Comparison of ENCODE assay signal across 8 cellular contexts in genomic region chr7:17302575-17303142, GRCh38. TPM values are rescaled to one million over a fixed set of nuclear protein-coding genes. Genes with fewer than 3 reads are reported as not detected.
A peak's percentile ranks its signal among the peaks of the same experiment; 100 is the strongest.
DNase-seq lines count a peak whose midpoint lies in the region; ATAC-seq, FAIRE-seq and TF ChIP-seq lines count a peak whose summit lies in the region.

No MANE protein-coding gene starts in this region.

- WGBS in pancreas, 2 donors = 74 to 81% methylated on average over 8 of the region's 8 CpGs

- H3K4me1 ChIP-seq in breast epithelium = peaks cover 4 to 8% of the 10 kb centered on the region in 2 donors
- peaks cover 19 to 46% (median 42%) of the 10 kb centered on the region in 3 donors for H3K4me1 ChIP-seq in pancreas

- TF ChIP-seq POLR2A in GM12891 (IDR thresholded peaks at IDR 0.05; ENCODE audit: low read depth, low read length) = no peak
- TF ChIP-seq POLR2A in breast epithelium (IDR thresholded peaks at IDR 0.05) = no peak

- H3K27me3 ChIP-seq in breast epithelium (no peaks in the 10 kb centered on the region), pancreas (no peaks in the 10 kb centered on the region)

- DNase-seq in GM12891 (ENCODE audit: insufficient read length, low spot score) (no peak), KG1 (lab: John Stamatoyannopoulos, UW) (peak; percentile 42), breast epithelium (ENCODE audit: low spot score in 2 of 2) (no peak), pancreas (no peak), midbrain (lab: John Stamatoyannopoulos, UW) (no peak), sciatic nerve (ENCODE audit: low spot score) (no peak)
- no peak for DNase-seq in stimulated activated CD8-positive, alpha-beta memory T cell treated with anti-CD3 and anti-CD28 coated beads, Interleukin-4, amount 100 ng/mL, for 48 hours

- H3K36me3 ChIP-seq in breast epithelium = no peaks in the 10 kb centered on the region
- H3K36me3 ChIP-seq in pancreas = no peaks in the 10 kb centered on the region

- ATAC-seq in GM21447 (IDR thresholded peaks at IDR 0.05; ENCODE audit: unreplicated experiment) (peak; percentile 33), pancreas (no peak), sciatic nerve (no peak)

- TF ChIP-seq CTCF in breast epithelium (IDR thresholded peaks at IDR 0.05) (peak in 1 of 3 donors; percentile 22), pancreas (IDR thresholded peaks at IDR 0.05) (no peak)

- H3K27ac ChIP-seq in breast epithelium = peak overlapping the region in 1 of 2 donors; percentile 98
- H3K27ac ChIP-seq in pancreas = no peak overlapping the region

- FAIRE-seq in GM12891 (lab: Jason Lieb, UNC) (peak; percentile 80), pancreas (lab: Jason Lieb, UNC) (peak; percentile 45)

- H3K4me3 ChIP-seq in breast epithelium (peak overlapping the region; percentile 26 to 100 (median 91)), pancreas (peak overlapping the region in 1 of 4 donors; percentile 95)

- no peaks in the 10 kb centered on the region for H3K9me3 ChIP-seq in breast epithelium
- no peaks in the 10 kb centered on the region for H3K9me3 ChIP-seq in pancreas

- intact Hi-C loops in breast epithelium (cut with DNase I; ENCODE audit: low total_unique reads) = no loop called here
- intact Hi-C loops in pancreas (cut with DNase I) = loop anchor here in 1 of 3 donors (10.0 kb wide), 1 partner anchor 318 kb away; no protein-coding TSS in a partner anchor
- intact Hi-C loops in sciatic nerve (cut with DNase I) = no loop called here

TF ChIP-seq in GM12891, 5 proteins besides CTCF, POLR2A, EP300 and RAD21:
- TF ChIP-seq POU2F2 (IDR thresholded peaks at IDR 0.05; ENCODE audit: low read depth, low read length) = no peak
- no peak for TF ChIP-seq POLR2AphosphoS5 (IDR thresholded peaks at IDR 0.05; ENCODE audit: low read depth, low read length)
- TF ChIP-seq PAX5 (IDR thresholded peaks at IDR 0.05; ENCODE audit: insufficient read depth, low read length, severe bottlenecking) = no peak
- peak; percentile 40; the same call in 1 of the 2 replicates for TF ChIP-seq SPI1 (IDR thresholded peaks at IDR 0.05; ENCODE audit: low read depth, low read length)
- TF ChIP-seq TAF1 (IDR thresholded peaks at IDR 0.05; ENCODE audit: low read depth, low read length) = no peak

RNA-seq across cellular contexts. Expression of gene AHR, which starts 4.2 kb away (rescaled TPM):
- 12.4 TPM for polyA plus RNA-seq in GM12891 (2012; ENCODE audit: low read depth, missing spikeins)
- 100 to 1,000 TPM; 103 to 349 (median 146) TPM for total RNA-seq in breast epithelium
- total RNA-seq in pancreas = 10 to 100 TPM in 3 of 6 donors, 1 to 10 TPM in 3; 6.9 to 31.8 (median 11.5) TPM
- 1 to 10 TPM; 3.2 to 6.5 TPM for polyA plus RNA-seq in pancreas
- total RNA-seq in sciatic nerve = 288 TPM
